Comparison of ENCODE assay signal across 30 cellular contexts in the genomic region with DNA sequence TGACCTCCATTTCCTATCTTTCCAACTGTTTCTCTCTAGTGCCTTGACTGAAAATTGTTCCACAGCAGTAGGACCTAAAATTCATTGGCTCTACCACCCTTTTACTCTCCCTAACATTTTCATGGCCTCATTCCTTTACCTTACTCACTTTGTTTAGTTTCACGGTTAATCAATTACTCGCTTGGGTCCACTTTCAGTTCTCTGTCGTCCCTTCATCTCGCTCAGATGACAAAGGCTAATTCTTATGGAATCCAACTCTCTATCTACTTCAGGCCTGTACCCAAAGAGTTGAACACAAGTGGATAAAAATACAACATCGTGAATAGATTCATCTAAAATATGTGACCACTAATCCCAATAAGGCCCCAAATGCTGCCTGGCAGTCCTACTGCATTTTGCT.
"Had no signal": no experiment of that assay in that cellular context is flagged by ENCODE, and none has a peak within 500 bp of the region (broad histone marks: within the 10 kb centered on the region; RNA-seq: fewer than 3 reads in every experiment).

No MANE protein-coding gene starts in this region.

- H3K27ac ChIP-seq: adrenal gland, body of pancreas, esophagus muscularis mucosa, foreskin keratinocyte, gastrocnemius medialis had no signal

- FAIRE-seq: colon had no signal

- H3K4me3 ChIP-seq: adrenal gland, body of pancreas, esophagus muscularis mucosa, gastrocnemius medialis had no signal

- DNase-seq: activated CD4-positive, alpha-beta memory T cell treated with anti-CD3 and anti-CD28 coated beads for 36 hours; activated CD4-positive, alpha-beta T cell treated with anti-CD3 and anti-CD28 coated beads for 36 hours; activated CD4-positive, alpha-beta T cell treated with anti-CD3 and anti-CD28 coated beads, Interleukin-2, amount 10 ng/mL, durations not matched to agents 24 days and 14 days; activated CD4-positive, CD25-positive, alpha-beta regulatory T cell; activated CD4-positive, CD25-positive, alpha-beta regulatory T cell treated with anti-CD3 and anti-CD28 coated beads, Interleukin-2, amount 50 U/mL, for 72 hours; activated CD8-positive, alpha-beta memory T cell treated with anti-CD3 and anti-CD28 coated beads, Interleukin-2, amount 10 ng/mL, durations not matched to agents 7 days and 5 days; activated CD8-positive, alpha-beta memory T cell treated with anti-CD3 and anti-CD28 coated beads, Interleukin-2, amount 50 U/mL, for 4 hours; activated CD8-positive, alpha-beta T cell treated with anti-CD3 and anti-CD28 coated beads, Interleukin-2, amount 10 ng/mL, durations not matched to agents 7 days and 5 days; activated effector memory CD4-positive, alpha-beta T cell treated with anti-CD3 and anti-CD28 coated beads, Interleukin-2, amount 50 U/mL, for 16 hours; activated naive CD4-positive, alpha-beta T cell treated with anti-CD3 and anti-CD28 coated beads for 36 hours; activated naive CD8-positive, alpha-beta T cell treated with anti-CD3 and anti-CD28 coated beads for 36 hours; activated naive CD8-positive, alpha-beta T cell treated with anti-CD3 and anti-CD28 coated beads, Interleukin-2, amount 50 U/mL, for 24 hours; activated T-cell treated with anti-CD3 and anti-CD28 coated beads, Interleukin-2, amount 50 U/mL, for 1 hour; activated T-cell treated with anti-CD3 and anti-CD28 coated beads, Interleukin-2, amount 50 U/mL, for 48 hours; adrenal gland; amygdala; aorta; body of pancreas; caudate nucleus; cortex of kidney; dermis blood vessel endothelial cell; effector CD4-positive, alpha-beta T cell; effector memory CD8-positive, alpha-beta T cell; erythroblast; foreskin keratinocyte; gastrocnemius medialis; glutamatergic neuron; T-helper 2 cell had no signal

- H3K9me3 ChIP-seq: adrenal gland, body of pancreas, esophagus muscularis mucosa, gastrocnemius medialis had no signal

- H3K4me1 ChIP-seq: adrenal gland, body of pancreas, esophagus muscularis mucosa, foreskin keratinocyte, gastrocnemius medialis had no signal

- H3K27me3 ChIP-seq: adrenal gland, body of pancreas, esophagus muscularis mucosa, gastrocnemius medialis had no signal

- H3K36me3 ChIP-seq: adrenal gland, esophagus muscularis mucosa, gastrocnemius medialis had no signal
